ENCODE assay signal across 8 cellular contexts in the genomic region with DNA sequence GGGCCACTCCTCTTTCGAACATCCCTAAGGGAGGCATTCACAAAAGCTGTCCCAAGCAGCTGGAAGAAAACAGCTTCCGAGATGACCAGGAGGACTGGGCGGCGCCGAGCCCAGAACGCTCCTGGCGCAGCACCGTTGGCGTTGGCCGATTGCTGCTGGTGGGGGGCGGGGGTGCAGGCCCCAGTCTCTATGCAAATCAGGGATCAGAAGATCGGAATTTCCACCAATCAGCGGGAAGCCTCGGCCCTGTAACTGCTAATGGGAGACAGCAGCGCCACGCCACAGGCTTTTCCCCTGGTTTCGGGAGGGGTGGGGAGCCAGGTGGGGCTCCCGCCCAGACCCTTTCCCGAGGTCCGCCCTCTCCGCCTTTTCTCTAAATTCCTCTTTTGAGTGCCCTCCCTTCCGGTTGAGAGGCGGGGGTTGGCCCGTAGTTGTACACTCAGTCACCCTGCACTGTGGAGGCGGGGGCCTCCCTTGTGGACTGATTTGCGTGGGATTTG. TPM values are rescaled to one million over a fixed set of nuclear protein-coding genes. Genes with fewer than 3 reads are reported as not detected.
DNase-seq lines count a peak whose midpoint lies in the region; TF ChIP-seq lines count a peak whose summit lies in the region.

No MANE protein-coding gene starts in this region.

- POLR2A ChIA-PET in PC-9 (lab: Charles Lee; ENCODE audit: unreplicated experiment) = no interaction called here

- no peak overlapping the region for H2BK12ac ChIP-seq in mesenchymal stem cell (ENCODE audit: low read length in 2 of 2)

- H3K27me3 ChIP-seq in endocrine pancreas (ENCODE audit: control insufficient read depth, insufficient read depth, low read length) (no peaks in the 10 kb centered on the region), mesenchymal stem cell (ENCODE audit: control insufficient read depth in 1 of 2, insufficient read depth in 1 of 2, low read length in 2 of 2) (no peaks in the 10 kb centered on the region), PC-9 (ENCODE audit: insufficient read depth, low read depth) (no peaks in the 10 kb centered on the region)

- H3K36me3 ChIP-seq in endocrine pancreas (ENCODE audit: control insufficient read depth, insufficient read depth, low read length) (peaks cover 2% of the 10 kb centered on the region), mesenchymal stem cell (ENCODE audit: control insufficient read depth in 1 of 2, insufficient read depth in 2 of 2, low read depth in 1 of 2, low read length in 2 of 2) (peaks cover 10 to 34% of the 10 kb centered on the region in 2 experiments), PC-9 (ENCODE audit: low read depth) (no peaks in the 10 kb centered on the region)

- H3K4ac ChIP-seq in mesenchymal stem cell (ENCODE audit: low read depth in 1 of 2, low read length in 2 of 2) = peak overlapping the region in 1 of 2 experiments; percentile 35

- peak overlapping the region; percentile 35 for H2AK5ac ChIP-seq in mesenchymal stem cell (ENCODE audit: low read length, severe bottlenecking)

- CTCF ChIA-PET in PC-9 (lab: Charles Lee) = no interaction called here

- peak overlapping the region in 1 of 2 experiments; percentile 11 for H3K14ac ChIP-seq in mesenchymal stem cell (ENCODE audit: low read length in 2 of 2)

- no peaks in the 10 kb centered on the region for H4K20me1 ChIP-seq in PC-9 (ENCODE audit: insufficient read depth)

- no TSS peak for BruUV-seq in PC-9 (replicated peaks; lab: Mats Ljungman, UMichigan)

- no peaks in the 10 kb centered on the region for H3K9me2 ChIP-seq in PC-9 (ENCODE audit: insufficient read depth)

- H4K91ac ChIP-seq in mesenchymal stem cell (ENCODE audit: low read length) = no peak overlapping the region

- H3K27ac ChIP-seq in mesenchymal stem cell (ENCODE audit: low read length, poor library complexity, severe bottlenecking) (peak overlapping the region; percentile 83), PC-9 (no peak overlapping the region)

- H2BK5ac ChIP-seq in mesenchymal stem cell (ENCODE audit: low read depth, low read length, poor library complexity, severe bottlenecking) = no peak overlapping the region

- H2BK120ac ChIP-seq in mesenchymal stem cell (ENCODE audit: low read depth, low read length) = no peak overlapping the region

- H3K4me2 ChIP-seq in mesenchymal stem cell (ENCODE audit: low read length, poor library complexity, severe bottlenecking) = peak overlapping the region; percentile 74
- H3K4me2 ChIP-seq in PC-9 = no peak overlapping the region

- WGBS in mesenchymal stem cell = 21% methylated on average over 23 of the region's 26 CpGs

- no peaks in the 10 kb centered on the region for H3K79me2 ChIP-seq in PC-9 (ENCODE audit: low read depth)

- TF ChIP-seq CTCF in PC-9 (conservative IDR thresholded peaks at IDR 0.05) = no peak

- peak overlapping the region in 1 of 2 experiments; percentile 36 for H3K23ac ChIP-seq in mesenchymal stem cell (ENCODE audit: low read length in 2 of 2)

- no peaks in the 10 kb centered on the region for H3K9me3 ChIP-seq in endocrine pancreas (ENCODE audit: control insufficient read depth, low read length)
- no peaks in the 10 kb centered on the region for H3K9me3 ChIP-seq in mesenchymal stem cell (ENCODE audit: control insufficient read depth, low read length)
- H3K9me3 ChIP-seq in PC-9 (ENCODE audit: insufficient read depth, low read depth) = no peaks in the 10 kb centered on the region

- H3F3A ChIP-seq in PC-9 (ENCODE audit: insufficient read depth, low read depth) = peaks cover 13% of the 10 kb centered on the region; the same call in 1 of the 2 replicates

- peak overlapping the region; percentile 57 for H2BK15ac ChIP-seq in mesenchymal stem cell (ENCODE audit: low read depth, poor library complexity, severe bottlenecking)

- peak overlapping the region; percentile 52 for H4K8ac ChIP-seq in mesenchymal stem cell (ENCODE audit: low read length)

- intact Hi-C loops in PC-9 (cut with micrococcal nuclease; ENCODE audit: unreplicated experiment) = no loop called here

- H3K4me3 ChIP-seq in endocrine pancreas (ENCODE audit: control insufficient read depth, insufficient read depth, low read length) = peak overlapping the region; percentile 66
- H3K4me3 ChIP-seq in mesenchymal stem cell (ENCODE audit: insufficient read depth in 1 of 2, low read depth in 1 of 2, low read length in 2 of 2) = peak overlapping the region in 1 of 2 experiments; percentile 70
- H3K4me3 ChIP-seq in PC-9 = no peak overlapping the region

- DNase-seq in activated naive CD4-positive, alpha-beta T cell treated with Interleukin-2 at 50 U/mL for 16 hours = peak; percentile 47
- no peak for DNase-seq in activated naive CD4-positive, alpha-beta T cell (lab: John Stamatoyannopoulos, UW)
- DNase-seq in NOMO-1 treated with DMSO at 0.1 percent for 48 hours (lab: John Stamatoyannopoulos, UW; ENCODE audit: unreplicated experiment) (peak; percentile 93), mesenchymal stem cell (peak; percentile 87), stromal cell of bone marrow (ENCODE audit: low read depth) (peak; percentile 73), NCI-H187 (lab: John Stamatoyannopoulos, UW) (no peak), PC-9 (no peak)

- H3K79me1 ChIP-seq in mesenchymal stem cell (replicated peaks; ENCODE audit: low read length, poor library complexity, severe bottlenecking) = no peaks in the 10 kb centered on the region

- peak overlapping the region in 1 of 2 experiments; percentile 11 for H3K18ac ChIP-seq in mesenchymal stem cell (ENCODE audit: low read depth in 1 of 2, low read length in 2 of 2)

- no peak overlapping the region for H2AFZ ChIP-seq in mesenchymal stem cell (ENCODE audit: low read depth, low read length)
- no peak overlapping the region for H2AFZ ChIP-seq in PC-9

- no peak overlapping the region for H3K9ac ChIP-seq in endocrine pancreas (ENCODE audit: control insufficient read depth, insufficient read depth, low read length)
- H3K9ac ChIP-seq in mesenchymal stem cell (ENCODE audit: low read length) = peak overlapping the region; percentile 86

- H3K4me1 ChIP-seq in endocrine pancreas (ENCODE audit: control insufficient read depth, insufficient read depth, low read length) (no peaks in the 10 kb centered on the region), mesenchymal stem cell (ENCODE audit: control insufficient read depth, insufficient read depth, low read depth, low read length) (peaks cover 12% of the 10 kb centered on the region), PC-9 (replicated peaks; ENCODE audit: insufficient read depth) (peaks cover 10% of the 10 kb centered on the region)

RNA-seq across cellular contexts. Expression of a gene that starts 27.0 kb away (rescaled TPM):
- polyA plus RNA-seq in mesenchymal stem cell (2013, experiment 1 of 2) = 13.3 TPM
- polyA plus RNA-seq in mesenchymal stem cell (2013, experiment 2 of 2) = 13.8 TPM
- total RNA-seq in PC-9 (2021) = 60.9 and 62.7 TPM in 2 replicates

RNA-seq across cellular contexts. Expression of a gene that starts 56.2 kb away (rescaled TPM):
- 116 TPM for polyA plus RNA-seq in mesenchymal stem cell (2013, experiment 1 of 2)
- 110 TPM for polyA plus RNA-seq in mesenchymal stem cell (2013, experiment 2 of 2)
- 195 and 212 TPM in 2 replicates for total RNA-seq in PC-9 (2021)

Comparison
In these comparisons a context has a peak if more than half of its experiments do, and no peak if none do; other contexts are left out.
1. DNase-seq: peak in activated naive CD4-positive, alpha-beta T cell treated with Interleukin-2 at 50 U/mL for 16 hours (single experiment), NOMO-1 treated with DMSO at 0.1 percent for 48 hours (single experiment), mesenchymal stem cell (single experiment) and stromal cell of bone marrow (single experiment); none in activated naive CD4-positive, alpha-beta T cell (0 of 4), NCI-H187 (0 of 2) and PC-9 (0 of 2).